In the genomic region with DNA sequence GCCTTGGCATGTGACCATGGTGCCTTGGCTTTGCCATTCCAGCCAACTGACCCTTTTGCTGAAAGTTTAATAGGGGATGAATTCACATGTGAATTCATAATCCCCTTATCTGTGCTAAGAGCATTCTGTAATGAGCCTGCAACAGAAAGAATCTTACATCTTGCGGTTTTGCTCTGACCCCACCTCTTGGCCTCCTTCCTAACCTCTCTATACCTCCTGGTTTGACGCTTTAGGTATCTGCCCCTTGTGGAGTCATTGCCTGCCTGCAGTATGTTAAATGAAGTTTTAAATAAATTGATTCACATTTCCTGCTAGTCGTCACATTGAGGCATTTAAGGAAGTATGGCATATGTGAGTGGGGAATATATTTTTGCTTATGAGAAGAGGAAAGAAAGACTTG, we compare ENCODE assay signal across 2 cellular contexts.
TF ChIP-seq lines count a peak whose summit lies in the region.

No MANE protein-coding gene starts in this region.

TF ChIP-seq in GM23338, 12 proteins besides CTCF, POLR2A, EP300 and RAD21 (continued from another document):
- TF ChIP-seq ZNF331 (CRISPR knock-in tag; IDR thresholded peaks at IDR 0.05; ENCODE audit: low read depth) (no peak), EZH2phosphoT487 (IDR thresholded peaks at IDR 0.05; ENCODE audit: unreplicated experiment) (no peak), NANOG (IDR thresholded peaks at IDR 0.05; ENCODE audit: borderline replicate concordance) (no peak), STAT1 (IDR thresholded peaks at IDR 0.05; ENCODE audit: unreplicated experiment) (no peak), EZH2 (IDR thresholded peaks at IDR 0.05; ENCODE audit: low read depth, unreplicated experiment) (no peak), POLR2AphosphoS5 (IDR thresholded peaks at IDR 0.05; ENCODE audit: low read depth) (no peak), JUNB (IDR thresholded peaks at IDR 0.05; ENCODE audit: unreplicated experiment) (no peak), CREB1 (CRISPR knock-in tag; IDR thresholded peaks at IDR 0.05; ENCODE audit: low read depth) (no peak), ZNF114 (CRISPR knock-in tag; IDR thresholded peaks at IDR 0.05) (no peak)
- TF ChIP-seq, protein P1, sequence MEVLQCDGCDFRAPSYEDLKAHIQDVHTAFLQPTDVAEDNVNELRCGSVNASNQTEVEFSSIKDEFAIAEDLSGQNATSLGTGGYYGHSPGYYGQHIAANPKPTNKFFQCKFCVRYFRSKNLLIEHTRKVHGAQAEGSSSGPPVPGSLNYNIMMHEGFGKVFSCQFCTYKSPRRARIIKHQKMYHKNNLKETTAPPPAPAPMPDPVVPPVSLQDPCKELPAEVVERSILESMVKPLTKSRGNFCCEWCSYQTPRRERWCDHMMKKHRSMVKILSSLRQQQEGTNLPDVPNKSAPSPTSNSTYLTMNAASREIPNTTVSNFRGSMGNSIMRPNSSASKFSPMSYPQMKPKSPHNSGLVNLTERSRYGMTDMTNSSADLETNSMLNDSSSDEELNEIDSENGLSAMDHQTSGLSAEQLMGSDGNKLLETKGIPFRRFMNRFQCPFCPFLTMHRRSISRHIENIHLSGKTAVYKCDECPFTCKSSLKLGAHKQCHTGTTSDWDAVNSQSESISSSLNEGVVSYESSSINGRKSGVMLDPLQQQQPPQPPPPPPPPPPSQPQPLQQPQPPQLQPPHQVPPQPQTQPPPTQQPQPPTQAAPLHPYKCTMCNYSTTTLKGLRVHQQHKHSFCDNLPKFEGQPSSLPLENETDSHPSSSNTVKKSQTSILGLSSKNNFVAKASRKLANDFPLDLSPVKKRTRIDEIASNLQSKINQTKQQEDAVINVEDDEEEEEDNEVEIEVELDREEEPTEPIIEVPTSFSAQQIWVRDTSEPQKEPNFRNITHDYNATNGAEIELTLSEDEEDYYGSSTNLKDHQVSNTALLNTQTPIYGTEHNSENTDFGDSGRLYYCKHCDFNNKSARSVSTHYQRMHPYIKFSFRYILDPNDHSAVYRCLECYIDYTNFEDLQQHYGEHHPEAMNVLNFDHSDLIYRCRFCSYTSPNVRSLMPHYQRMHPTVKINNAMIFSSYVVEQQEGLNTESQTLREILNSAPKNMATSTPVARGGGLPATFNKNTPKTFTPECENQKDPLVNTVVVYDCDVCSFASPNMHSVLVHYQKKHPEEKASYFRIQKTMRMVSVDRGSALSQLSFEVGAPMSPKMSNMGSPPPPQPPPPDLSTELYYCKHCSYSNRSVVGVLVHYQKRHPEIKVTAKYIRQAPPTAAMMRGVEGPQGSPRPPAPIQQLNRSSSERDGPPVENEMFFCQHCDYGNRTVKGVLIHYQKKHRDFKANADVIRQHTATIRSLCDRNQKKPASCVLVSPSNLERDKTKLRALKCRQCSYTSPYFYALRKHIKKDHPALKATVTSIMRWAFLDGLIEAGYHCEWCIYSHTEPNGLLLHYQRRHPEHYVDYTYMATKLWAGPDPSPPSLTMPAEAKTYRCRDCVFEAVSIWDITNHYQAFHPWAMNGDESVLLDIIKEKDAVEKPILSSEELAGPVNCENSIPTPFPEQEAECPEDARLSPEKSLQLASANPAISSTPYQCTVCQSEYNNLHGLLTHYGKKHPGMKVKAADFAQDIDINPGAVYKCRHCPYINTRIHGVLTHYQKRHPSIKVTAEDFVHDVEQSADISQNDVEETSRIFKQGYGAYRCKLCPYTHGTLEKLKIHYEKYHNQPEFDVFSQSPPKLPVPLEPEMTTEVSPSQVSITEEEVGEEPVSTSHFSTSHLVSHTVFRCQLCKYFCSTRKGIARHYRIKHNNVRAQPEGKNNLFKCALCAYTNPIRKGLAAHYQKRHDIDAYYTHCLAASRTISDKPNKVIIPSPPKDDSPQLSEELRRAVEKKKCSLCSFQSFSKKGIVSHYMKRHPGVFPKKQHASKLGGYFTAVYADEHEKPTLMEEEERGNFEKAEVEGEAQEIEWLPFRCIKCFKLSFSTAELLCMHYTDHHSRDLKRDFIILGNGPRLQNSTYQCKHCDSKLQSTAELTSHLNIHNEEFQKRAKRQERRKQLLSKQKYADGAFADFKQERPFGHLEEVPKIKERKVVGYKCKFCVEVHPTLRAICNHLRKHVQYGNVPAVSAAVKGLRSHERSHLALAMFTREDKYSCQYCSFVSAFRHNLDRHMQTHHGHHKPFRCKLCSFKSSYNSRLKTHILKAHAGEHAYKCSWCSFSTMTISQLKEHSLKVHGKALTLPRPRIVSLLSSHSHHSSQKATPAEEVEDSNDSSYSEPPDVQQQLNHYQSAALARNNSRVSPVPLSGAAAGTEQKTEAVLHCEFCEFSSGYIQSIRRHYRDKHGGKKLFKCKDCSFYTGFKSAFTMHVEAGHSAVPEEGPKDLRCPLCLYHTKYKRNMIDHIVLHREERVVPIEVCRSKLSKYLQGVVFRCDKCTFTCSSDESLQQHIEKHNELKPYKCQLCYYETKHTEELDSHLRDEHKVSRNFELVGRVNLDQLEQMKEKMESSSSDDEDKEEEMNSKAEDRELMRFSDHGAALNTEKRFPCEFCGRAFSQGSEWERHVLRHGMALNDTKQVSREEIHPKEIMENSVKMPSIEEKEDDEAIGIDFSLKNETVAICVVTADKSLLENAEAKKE (CRISPR knock-in tag; IDR thresholded peaks at IDR 0.05) = no peak
- TF ChIP-seq, protein P2, sequence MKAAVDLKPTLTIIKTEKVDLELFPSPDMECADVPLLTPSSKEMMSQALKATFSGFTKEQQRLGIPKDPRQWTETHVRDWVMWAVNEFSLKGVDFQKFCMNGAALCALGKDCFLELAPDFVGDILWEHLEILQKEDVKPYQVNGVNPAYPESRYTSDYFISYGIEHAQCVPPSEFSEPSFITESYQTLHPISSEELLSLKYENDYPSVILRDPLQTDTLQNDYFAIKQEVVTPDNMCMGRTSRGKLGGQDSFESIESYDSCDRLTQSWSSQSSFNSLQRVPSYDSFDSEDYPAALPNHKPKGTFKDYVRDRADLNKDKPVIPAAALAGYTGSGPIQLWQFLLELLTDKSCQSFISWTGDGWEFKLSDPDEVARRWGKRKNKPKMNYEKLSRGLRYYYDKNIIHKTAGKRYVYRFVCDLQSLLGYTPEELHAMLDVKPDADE (IDR thresholded peaks at IDR 0.05) = no peak

TF ChIP-seq in WTC11, 78 proteins besides CTCF, POLR2A, EP300 and RAD21 (continued from another document):
- TF ChIP-seq MXD4 (CRISPR knock-in tag; IDR thresholded peaks at IDR 0.05; ENCODE audit: borderline replicate concordance) (no peak), FOXJ3 (CRISPR knock-in tag; IDR thresholded peaks at IDR 0.05; ENCODE audit: borderline replicate concordance) (no peak), GRHL2 (CRISPR knock-in tag; IDR thresholded peaks at IDR 0.05; ENCODE audit: insufficient replicate concordance, severe bottlenecking) (no peak), NR3C1 (CRISPR knock-in tag; conservative IDR thresholded peaks at IDR 0.05; ENCODE audit: low read depth) (no peak), ZNF416 (CRISPR knock-in tag; IDR thresholded peaks at IDR 0.05) (no peak)
- TF ChIP-seq, protein P3, sequence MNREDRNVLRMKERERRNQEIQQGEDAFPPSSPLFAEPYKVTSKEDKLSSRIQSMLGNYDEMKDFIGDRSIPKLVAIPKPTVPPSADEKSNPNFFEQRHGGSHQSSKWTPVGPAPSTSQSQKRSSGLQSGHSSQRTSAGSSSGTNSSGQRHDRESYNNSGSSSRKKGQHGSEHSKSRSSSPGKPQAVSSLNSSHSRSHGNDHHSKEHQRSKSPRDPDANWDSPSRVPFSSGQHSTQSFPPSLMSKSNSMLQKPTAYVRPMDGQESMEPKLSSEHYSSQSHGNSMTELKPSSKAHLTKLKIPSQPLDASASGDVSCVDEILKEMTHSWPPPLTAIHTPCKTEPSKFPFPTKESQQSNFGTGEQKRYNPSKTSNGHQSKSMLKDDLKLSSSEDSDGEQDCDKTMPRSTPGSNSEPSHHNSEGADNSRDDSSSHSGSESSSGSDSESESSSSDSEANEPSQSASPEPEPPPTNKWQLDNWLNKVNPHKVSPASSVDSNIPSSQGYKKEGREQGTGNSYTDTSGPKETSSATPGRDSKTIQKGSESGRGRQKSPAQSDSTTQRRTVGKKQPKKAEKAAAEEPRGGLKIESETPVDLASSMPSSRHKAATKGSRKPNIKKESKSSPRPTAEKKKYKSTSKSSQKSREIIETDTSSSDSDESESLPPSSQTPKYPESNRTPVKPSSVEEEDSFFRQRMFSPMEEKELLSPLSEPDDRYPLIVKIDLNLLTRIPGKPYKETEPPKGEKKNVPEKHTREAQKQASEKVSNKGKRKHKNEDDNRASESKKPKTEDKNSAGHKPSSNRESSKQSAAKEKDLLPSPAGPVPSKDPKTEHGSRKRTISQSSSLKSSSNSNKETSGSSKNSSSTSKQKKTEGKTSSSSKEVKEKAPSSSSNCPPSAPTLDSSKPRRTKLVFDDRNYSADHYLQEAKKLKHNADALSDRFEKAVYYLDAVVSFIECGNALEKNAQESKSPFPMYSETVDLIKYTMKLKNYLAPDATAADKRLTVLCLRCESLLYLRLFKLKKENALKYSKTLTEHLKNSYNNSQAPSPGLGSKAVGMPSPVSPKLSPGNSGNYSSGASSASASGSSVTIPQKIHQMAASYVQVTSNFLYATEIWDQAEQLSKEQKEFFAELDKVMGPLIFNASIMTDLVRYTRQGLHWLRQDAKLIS (CRISPR knock-in tag; IDR thresholded peaks at IDR 0.05; ENCODE audit: borderline replicate concordance) = no peak
- TF ChIP-seq, protein P4, sequence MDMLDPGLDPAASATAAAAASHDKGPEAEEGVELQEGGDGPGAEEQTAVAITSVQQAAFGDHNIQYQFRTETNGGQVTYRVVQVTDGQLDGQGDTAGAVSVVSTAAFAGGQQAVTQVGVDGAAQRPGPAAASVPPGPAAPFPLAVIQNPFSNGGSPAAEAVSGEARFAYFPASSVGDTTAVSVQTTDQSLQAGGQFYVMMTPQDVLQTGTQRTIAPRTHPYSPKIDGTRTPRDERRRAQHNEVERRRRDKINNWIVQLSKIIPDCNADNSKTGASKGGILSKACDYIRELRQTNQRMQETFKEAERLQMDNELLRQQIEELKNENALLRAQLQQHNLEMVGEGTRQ (CRISPR knock-in tag; IDR thresholded peaks at IDR 0.05) = no peak
